Comparison of ENCODE assay signal across 18 cellular contexts in genomic region chr9:130323051-130323757, GRCh38. TPM values are rescaled to one million over a fixed set of nuclear protein-coding genes. Genes with fewer than 3 reads are reported as not detected.
"Had no signal": no experiment of that assay in that cellular context is flagged by ENCODE, and none has a peak within 500 bp of the region (broad histone marks: within the 10 kb centered on the region; RNA-seq: fewer than 3 reads in every experiment).

No MANE protein-coding gene starts in this region.

- DNase-seq: activated CD4-positive, alpha-beta memory T cell treated with anti-CD3 and anti-CD28 coated beads for 36 hours; activated CD4-positive, alpha-beta T cell treated with anti-CD3 and anti-CD28 coated beads for 4 hours; activated T-cell treated with anti-CD3 and anti-CD28 coated beads for 4 hours; effector CD8-positive, alpha-beta T cell; left ventricle myocardium superior; mesendoderm; pancreas; stimulated activated CD4-positive, alpha-beta T cell treated with anti-CD3 and anti-CD28 coated beads, Interleukin-12 subunit alpha, Interleukin-12 subunit beta, amount 100 ng/mL, for 4 hours; stimulated activated CD4-positive, alpha-beta T cell treated with anti-CD3 and anti-CD28 coated beads, Interleukin-1b, Interleukin-23, amount 100 ng/mL, for 48 hours; stimulated activated CD8-positive, alpha-beta memory T cell treated with anti-CD3 and anti-CD28 coated beads, Interleukin-4, amount 100 ng/mL, for 48 hours; stimulated activated naive CD4-positive, alpha-beta T cell treated with Interleukin-2 at 50 U/mL for 16 hours; thyroid gland had no signal

- H3K27me3 ChIP-seq: cardiac muscle cell, thyroid gland, vagina had no signal

- H3K9me3 ChIP-seq: neutrophil, pancreas, thyroid gland, vagina had no signal

- H3K4me1 ChIP-seq: pancreas had no signal

- H3K27ac ChIP-seq: cardiac muscle cell, neutrophil, pancreas, thyroid gland, vagina had no signal

- H3K4me3 ChIP-seq: cardiac muscle cell, pancreas, thyroid gland, vagina had no signal

- H3K36me3 ChIP-seq: cardiac muscle cell, neutrophil, pancreas, thyroid gland, vagina had no signal

- ATAC-seq: left ventricle myocardium superior; natural killer cell treated with Interleukin-12 subunit alpha and Interleukin-12 subunit beta and Interleukin-15 and Interleukin-18, amount 100 ng/mL, for 72 hours; pancreas had no signal

RNA-seq across cellular contexts. Expression of gene HMCN2, which starts 57.6 kb away (rescaled TPM):
- total RNA-seq: activated CD4-positive, alpha-beta memory T cell treated with anti-CD3 and anti-CD28 coated beads for 36 hours; fibroblast of villous mesenchyme; kidney epithelial cell; natural killer cell treated with Interleukin-12 subunit alpha and Interleukin-12 subunit beta and Interleukin-15 and Interleukin-18, amount 100 ng/mL, for 72 hours had no signal
